26 cellular contexts compared by ENCODE assay signal in genomic region chr5:179278119-179278518, GRCh38.
DNase-seq lines count a peak whose midpoint lies in the region; ATAC-seq, FAIRE-seq and TF ChIP-seq lines count a peak whose summit lies in the region.
"Had no signal": no experiment of that assay in that cellular context is flagged by ENCODE, and none has a peak within 500 bp of the region (broad histone marks: within the 10 kb centered on the region; RNA-seq: fewer than 3 reads in every experiment).

No MANE protein-coding gene starts in this region.

- H3K36me3 ChIP-seq in breast epithelium (no peaks in the 10 kb centered on the region), mammary epithelial cell (ENCODE audit: insufficient read depth, low read length) (no peaks in the 10 kb centered on the region)
- H3K36me3 ChIP-seq in CD8-positive, alpha-beta T cell (ENCODE audit: insufficient read depth, low read length) = no peaks in the 10 kb centered on the region
- H3K36me3 ChIP-seq: HAP-1 had no signal

- H3K4me3 ChIP-seq in breast epithelium (no peak overlapping the region), mammary epithelial cell (replicated peaks in 1 of 3; ENCODE audit: insufficient read depth in 1 of 3, low read depth in 2 of 3, low read length in 3 of 3) (no peak overlapping the region)
- no peak overlapping the region for H3K4me3 ChIP-seq in CD8-positive, alpha-beta T cell (ENCODE audit: low read depth, low read length)
- H3K4me3 ChIP-seq: dorsolateral prefrontal cortex, HAP-1, hepatocyte, K562, lung had no signal

- no peak for ATAC-seq in CD8-positive, alpha-beta T cell
- ATAC-seq in HG03097 (IDR thresholded peaks at IDR 0.05; ENCODE audit: low FRiP score, unreplicated experiment) = no peak
- ATAC-seq: K562, Right ventricle myocardium inferior had no signal

- no peaks in the 10 kb centered on the region for H4K20me1 ChIP-seq in mammary epithelial cell (ENCODE audit: insufficient read depth, low read length)

- in situ Hi-C loops in mammary epithelial cell (cut with MboI; ENCODE audit: low sequenced_read_pairs in 2 of 2) = no loop called here

- no peak overlapping the region for H3K27ac Mint-ChIP-seq in CD8-positive, alpha-beta T cell
- H3K27ac Mint-ChIP-seq: activated CD8-positive, alpha-beta T cell treated with anti-CD3 and anti-CD28 coated beads, Interleukin-2, amount 10 ng/mL, durations not matched to agents 7 days and 5 days; stimulated activated naive CD8-positive, alpha-beta T cell treated with anti-CD3 and anti-CD28 coated beads, Interleukin-15, amount 100 ng/mL, for 72 hours; type B pancreatic cell had no signal

- peaks cover 4% of the 10 kb centered on the region for H3K9me3 Mint-ChIP-seq in CD8-positive, alpha-beta T cell
- H3K9me3 Mint-ChIP-seq: stimulated activated naive CD8-positive, alpha-beta T cell treated with anti-CD3 and anti-CD28 coated beads, Interleukin-15, amount 100 ng/mL, for 72 hours; type B pancreatic cell had no signal

- no peak overlapping the region for H3K4me3 Mint-ChIP-seq in CD8-positive, alpha-beta T cell
- H3K4me3 Mint-ChIP-seq: activated CD8-positive, alpha-beta T cell treated with anti-CD3 and anti-CD28 coated beads, Interleukin-2, amount 10 ng/mL, durations not matched to agents 7 days and 5 days; stimulated activated naive CD8-positive, alpha-beta T cell treated with anti-CD3 and anti-CD28 coated beads, Interleukin-15, amount 100 ng/mL, for 72 hours; type B pancreatic cell had no signal

- DNase-seq in breast epithelium (ENCODE audit: low spot score in 2 of 2) (no peak), mammary epithelial cell (no peak), SK-N-DZ (ENCODE audit: low spot score) (peak; percentile 26), iris pigment epithelial cell (ENCODE audit: low read depth) (peak; percentile 23), urothelium cell line (ENCODE audit: low spot score) (peak; percentile 20)
- no peak for DNase-seq in CD8-positive, alpha-beta T cell
- DNase-seq in activated CD4-positive, alpha-beta T cell treated with anti-CD3 and anti-CD28 coated beads for 1 hour = no peak
- DNase-seq: activated CD4-positive, CD25-positive, alpha-beta regulatory T cell treated with anti-CD3 and anti-CD28 coated beads, Interleukin-2, amount 50 U/mL, for 72 hours; activated CD8-positive, alpha-beta T cell treated with anti-CD3 and anti-CD28 coated beads, Interleukin-2, amount 10 ng/mL, durations not matched to agents 7 days and 5 days; activated gamma-delta T cell treated with Interleukin-2 at 50 U/mL for 16 hours; amniotic stem cell; dorsolateral prefrontal cortex; GF-D8; NCI-H187 treated with DMSO at 0.1 percent for 48 hours; NCI-H345; NCI-H774; nucleus accumbens; retina; stimulated activated naive CD8-positive, alpha-beta T cell treated with anti-CD3 and anti-CD28 coated beads, Interleukin-15, amount 100 ng/mL, for 72 hours had no signal

- POLR2A ChIA-PET in CD8-positive, alpha-beta T cell (lab: Charles Lee) = no interaction called here

- no peak for TF ChIP-seq CTCF in breast epithelium (IDR thresholded peaks at IDR 0.05)
- TF ChIP-seq CTCF in mammary epithelial cell (conservative IDR thresholded peaks at IDR 0.05 in 1 of 2, IDR thresholded peaks at IDR 0.05 in 1 of 2; ENCODE audit: extremely low read depth in 1 of 2, insufficient read depth in 1 of 2, low read depth in 1 of 2, low read length in 2 of 2) = no peak
- no peak for TF ChIP-seq CTCF in CD8-positive, alpha-beta T cell (IDR thresholded peaks at IDR 0.05)

- no peaks in the 10 kb centered on the region for H3K4me1 Mint-ChIP-seq in CD8-positive, alpha-beta T cell (ENCODE audit: low read depth)
- H3K4me1 Mint-ChIP-seq: stimulated activated naive CD8-positive, alpha-beta T cell treated with anti-CD3 and anti-CD28 coated beads, Interleukin-15, amount 100 ng/mL, for 72 hours had no signal

- no peak for TF ChIP-seq POLR2A in breast epithelium (IDR thresholded peaks at IDR 0.05)

- peaks cover 0 to 16% of the 10 kb centered on the region in 2 donors for H3K4me1 ChIP-seq in breast epithelium
- no peaks in the 10 kb centered on the region for H3K4me1 ChIP-seq in mammary epithelial cell (ENCODE audit: insufficient read depth, low read length)
- H3K4me1 ChIP-seq in CD8-positive, alpha-beta T cell (ENCODE audit: insufficient read depth, low read length) = no peaks in the 10 kb centered on the region
- H3K4me1 ChIP-seq: HAP-1 had no signal

- H3K9me3 ChIP-seq in breast epithelium = no peaks in the 10 kb centered on the region
- peaks cover 23% of the 10 kb centered on the region for H3K9me3 ChIP-seq in mammary epithelial cell (replicated peaks; ENCODE audit: insufficient read depth, low read length)
- H3K9me3 ChIP-seq in CD8-positive, alpha-beta T cell (ENCODE audit: low read length) = no peaks in the 10 kb centered on the region
- H3K9me3 ChIP-seq: HAP-1 had no signal

- no peak overlapping the region for H3K9ac ChIP-seq in mammary epithelial cell (ENCODE audit: insufficient read depth, low read length)

- FAIRE-seq in urothelium cell line (lab: Jason Lieb, UNC) = no peak
- FAIRE-seq: K562 had no signal

- no TSS peak for BruUV-seq in mammary epithelial cell (replicated peaks; lab: Mats Ljungman, UMichigan)

- H3K27me3 Mint-ChIP-seq in CD8-positive, alpha-beta T cell (ENCODE audit: low read depth) = no peaks in the 10 kb centered on the region
- H3K27me3 Mint-ChIP-seq: stimulated activated naive CD8-positive, alpha-beta T cell treated with anti-CD3 and anti-CD28 coated beads, Interleukin-15, amount 100 ng/mL, for 72 hours had no signal

- H3K36me3 Mint-ChIP-seq in CD8-positive, alpha-beta T cell = no peaks in the 10 kb centered on the region
- H3K36me3 Mint-ChIP-seq: type B pancreatic cell had no signal

- no peaks in the 10 kb centered on the region for H3K79me2 ChIP-seq in mammary epithelial cell (ENCODE audit: insufficient read depth, low read length)

- intact Hi-C loops in breast epithelium (cut with DNase I; ENCODE audit: low total_unique reads) = no loop called here
- intact Hi-C loops in mammary epithelial cell (cut with micrococcal nuclease) = no loop called here
- intact Hi-C loops in CD8-positive, alpha-beta T cell (cut with DNase I, micrococcal nuclease) = no loop called here

- H3K27ac ChIP-seq in breast epithelium (peak overlapping the region; percentile 48 to 54), mammary epithelial cell (ENCODE audit: insufficient read depth, low read depth, low read length) (no peak overlapping the region)
- H3K27ac ChIP-seq in CD8-positive, alpha-beta T cell (ENCODE audit: low read depth, low read length) = no peak overlapping the region
- H3K27ac ChIP-seq: dorsolateral prefrontal cortex, hepatocyte had no signal

- H3K27me3 ChIP-seq in breast epithelium = no peaks in the 10 kb centered on the region
- no peaks in the 10 kb centered on the region for H3K27me3 ChIP-seq in mammary epithelial cell (ENCODE audit: insufficient read depth, low read length)
- H3K27me3 ChIP-seq in CD8-positive, alpha-beta T cell (ENCODE audit: insufficient read depth, low read length) = no peaks in the 10 kb centered on the region
- H3K27me3 ChIP-seq: dorsolateral prefrontal cortex, hepatocyte had no signal

- CTCF ChIA-PET in mammary epithelial cell (lab: Charles Lee; ENCODE audit: low non-redundant PET) = no interaction called here
- CTCF ChIA-PET in CD8-positive, alpha-beta T cell (lab: Charles Lee) = no interaction called here

- WGBS in mammary epithelial cell (ENCODE audit: low coverage, missing lambda C conversion rate) = 44% methylated on average over 5 of the region's 10 CpGs

- dilution Hi-C loops in mammary epithelial cell (cut with HindIII; ENCODE audit: low sequenced_read_pairs) = no loop called here

- no peak overlapping the region for H3K4me2 ChIP-seq in mammary epithelial cell (ENCODE audit: insufficient read depth, low read depth, low read length)
- H3K4me2 ChIP-seq: hepatocyte had no signal

- H2AFZ ChIP-seq in mammary epithelial cell (ENCODE audit: low read depth, low read length) = no peak overlapping the region
- H2AFZ ChIP-seq: hepatocyte had no signal

Comparison
In these comparisons a context has a peak if more than half of its experiments do, and no peak if none do; other contexts are left out.
1. H3K27ac ChIP-seq: peak in breast epithelium (2 of 2); none in mammary epithelial cell (single experiment) and CD8-positive, alpha-beta T cell (single experiment).
2. DNase-seq: peak in SK-N-DZ (single experiment), iris pigment epithelial cell (single experiment) and urothelium cell line (single experiment); none in breast epithelium (0 of 2), mammary epithelial cell (single experiment), CD8-positive, alpha-beta T cell (0 of 7) and activated CD4-positive, alpha-beta T cell treated with anti-CD3 and anti-CD28 coated beads for 1 hour (single experiment).